Comparison of ENCODE assay signal across 12 cellular contexts in genomic region chr17:27349540-27350021, GRCh38. TPM values are rescaled to one million over a fixed set of nuclear protein-coding genes. Genes with fewer than 3 reads are reported as not detected.
DNase-seq lines count a peak whose midpoint lies in the region; ATAC-seq and TF ChIP-seq lines count a peak whose summit lies in the region.
"Had no signal": no experiment of that assay in that cellular context is flagged by ENCODE, and none has a peak within 500 bp of the region (broad histone marks: within the 10 kb centered on the region; RNA-seq: fewer than 3 reads in every experiment).

No MANE protein-coding gene starts in this region.

- H3K79me1 ChIP-seq in H9 (ENCODE audit: insufficient read depth, low read depth, low read length, poor library complexity, severe bottlenecking) = no peaks in the 10 kb centered on the region

- H3K4me3 Mint-ChIP-seq in H9 = peak overlapping the region in 1 of 2 experiments; percentile 29; a peak in 2 of 5 replicates
- H3K4me3 Mint-ChIP-seq: T-helper 2 cell treated with Interferon-gamma antibody and Interleukin-4, amounts not matched to agents 5 μg/mL and 100 μg/mL, for 36 hours had no signal

- H3K23me2 ChIP-seq in H9 (ENCODE audit: insufficient read length, low read depth, low read length, poor library complexity, severe bottlenecking) = peaks cover 12% of the 10 kb centered on the region

- H4K20me1 ChIP-seq in H9 (ENCODE audit: control insufficient read depth, insufficient read depth, insufficient read length) = no peaks in the 10 kb centered on the region

- H3K4ac ChIP-seq in H9 (ENCODE audit: low read depth, low read length) = no peak overlapping the region

- H3K36me3 ChIP-seq in brain microvascular endothelial cell (replicated peaks) (no peaks in the 10 kb centered on the region), left lung (no peaks in the 10 kb centered on the region)

- WGBS in H9 (ENCODE audit: extremely low coverage, insufficient read length, low lambda C conversion rate) = no CpG with 5 or more reads among the region's 34 CpGs

- TF ChIP-seq CTCF in H9 (conservative IDR thresholded peaks at IDR 0.05) (no peak), brain microvascular endothelial cell (IDR thresholded peaks at IDR 0.05; ENCODE audit: low read depth, low read length, missing control alignments) (no peak), left lung (IDR thresholded peaks at IDR 0.05) (no peak)

- H2BK5ac ChIP-seq in H9 (ENCODE audit: insufficient read length, low read length) = no peak overlapping the region

- H3K9me3 Mint-ChIP-seq in H9 = no peaks in the 10 kb centered on the region; a peak in 1 of 5 replicates
- H3K9me3 Mint-ChIP-seq: activated T-helper 2 cell treated with anti-CD3 and anti-CD28 coated beads, Interferon-gamma antibody, Interleukin-2, Interleukin-4, amounts not matched to agents 10 μg/mL and 5 μg/mL and 100 μg/mL, durations not matched to agents 14 hours and 24 hours and 36 hours; T-helper 2 cell treated with Interferon-gamma antibody and Interleukin-4, amounts not matched to agents 5 μg/mL and 100 μg/mL, for 36 hours had no signal

- no peak overlapping the region for H3K23ac ChIP-seq in H9 (ENCODE audit: insufficient read length, low read depth, low read length)

- no peak overlapping the region for H3K9ac ChIP-seq in H9 (ENCODE audit: extremely low read depth, insufficient read length, low read length)

- H2BK15ac ChIP-seq in H9 (ENCODE audit: low read depth, low read length) = no peak overlapping the region

- H2BK20ac ChIP-seq in H9 (ENCODE audit: low read depth, low read length, poor library complexity, severe bottlenecking) = no peak overlapping the region

- peak overlapping the region; percentile 45 for H3K4me3 ChIP-seq in brain microvascular endothelial cell (ENCODE audit: low read depth, low read length)
- peak overlapping the region; percentile 30 to 41 for H3K4me3 ChIP-seq in left lung

- DNase-seq in H9 (peak; percentile 76), brain microvascular endothelial cell (no peak), left lung (no peak), substantia nigra (lab: John Stamatoyannopoulos, UW) (peak in 1 of 49 donors; percentile 40), GM03348 (ENCODE audit: low spot score) (no peak), DMS 273 treated with DMSO at 0.1 percent for 48 hours (lab: John Stamatoyannopoulos, UW) (no peak), superior temporal gyrus (ENCODE audit: extremely low spot score) (no peak)
- DNase-seq: GDM1, NCI-H2081 treated with DMSO at 0.1 percent for 48 hours had no signal

- no peak overlapping the region for H2BK12ac ChIP-seq in H9 (ENCODE audit: insufficient read length, low read depth, low read length)

- H3K14ac ChIP-seq in H9 (ENCODE audit: insufficient read depth, low read length) = 0 out of 2 replicates have a peak overlapping the region, but pooled peaks have one; percentile 33

- H3K27me3 Mint-ChIP-seq in H9 (ENCODE audit: low read depth) = peaks cover 3% of the 10 kb centered on the region

- H4K5ac ChIP-seq in H9 (ENCODE audit: insufficient read length, low read depth, low read length) = no peak overlapping the region

- H4K8ac ChIP-seq in H9 (replicated peaks; ENCODE audit: insufficient read length, low read depth, low read length) = no peak overlapping the region

- H2BK120ac ChIP-seq in H9 (ENCODE audit: low read depth, low read length, poor library complexity, severe bottlenecking) = no peak overlapping the region

- no peak overlapping the region for H3T11ph ChIP-seq in H9 (ENCODE audit: low read length)

- no peak overlapping the region for H3K27ac ChIP-seq in H9 (ENCODE audit: insufficient read length, low read depth, low read length)
- no peak overlapping the region for H3K27ac ChIP-seq in brain microvascular endothelial cell
- peak overlapping the region; percentile 70 to 84 for H3K27ac ChIP-seq in left lung
- H3K27ac ChIP-seq in substantia nigra (ENCODE audit: low read depth, low read length, poor library complexity, severe bottlenecking) = peak overlapping the region; percentile 55

- H3K27me3 ChIP-seq in H9 (ENCODE audit: insufficient read depth, low read length) (no peaks in the 10 kb centered on the region), brain microvascular endothelial cell (replicated peaks) (no peaks in the 10 kb centered on the region), left lung (no peaks in the 10 kb centered on the region)

- no peak for ATAC-seq in left lung
- ATAC-seq in HG02981 (IDR thresholded peaks at IDR 0.05; ENCODE audit: unreplicated experiment) = no peak

- intact Hi-C loops in left lung (cut with DNase I) = loop anchor here in 1 of 2 donors (5.0 kb wide), 1 partner anchor 253 kb away; no protein-coding TSS in a partner anchor

- in situ Hi-C loops in brain microvascular endothelial cell (cut with HindIII; ENCODE audit: low pct_ligation_motif_present, low sequenced_read_pairs) = loop anchor here (25.0 kb wide), 1 partner anchor 112 kb away; no protein-coding TSS in a partner anchor

- no peak overlapping the region for H3K18ac ChIP-seq in H9 (ENCODE audit: insufficient read length, low read depth, low read length)

- peaks cover 17 to 34% of the 10 kb centered on the region in 2 experiments for H3K4me1 Mint-ChIP-seq in H9

- peaks cover 3% of the 10 kb centered on the region; the same call in 1 of the 2 replicates for H3K4me1 ChIP-seq in H9 (ENCODE audit: insufficient read depth, low read length)
- peaks cover 15 to 58% of the 10 kb centered on the region in 2 donors for H3K4me1 ChIP-seq in left lung

- H4K91ac ChIP-seq in H9 (ENCODE audit: insufficient read length, low read depth, low read length) = no peak overlapping the region

- no peak overlapping the region; a peak in 1 of 7 replicates for H3K27ac Mint-ChIP-seq in H9
- H3K27ac Mint-ChIP-seq: activated T-helper 2 cell treated with anti-CD3 and anti-CD28 coated beads, Interferon-gamma antibody, Interleukin-2, Interleukin-4, amounts not matched to agents 10 μg/mL and 5 μg/mL and 100 μg/mL, durations not matched to agents 14 hours and 24 hours and 36 hours; T-helper 2 cell treated with Interferon-gamma antibody and Interleukin-4, amounts not matched to agents 5 μg/mL and 100 μg/mL, for 36 hours had no signal

- H2AFZ ChIP-seq in H9 (ENCODE audit: low read length) = no peak overlapping the region

- no peak overlapping the region for H2AK5ac ChIP-seq in H9 (ENCODE audit: insufficient read length, low read length)

- H3K4me2 ChIP-seq in H9 (ENCODE audit: insufficient read depth, insufficient read length, low read length) = no peak overlapping the region

- H3K56ac ChIP-seq in H9 (ENCODE audit: insufficient read length, low read depth, low read length) = no peak overlapping the region

- H3K79me2 ChIP-seq in H9 (ENCODE audit: insufficient read depth, low read length) = no peaks in the 10 kb centered on the region

- H3K36me3 Mint-ChIP-seq in H9 (ENCODE audit: insufficient read depth in 1 of 3, low read depth in 3 of 3) = peaks cover 1 to 13% (median 2%) of the 10 kb centered on the region in 3 experiments; a peak in 3 of 7 replicates

- H3K9me3 ChIP-seq in H9 (ENCODE audit: control insufficient read depth, low read depth, low read length) = no peaks in the 10 kb centered on the region
- H3K9me3 ChIP-seq in left lung = no peaks in the 10 kb centered on the region

RNA-seq across cellular contexts. Expression of gene WSB1, which starts 55.7 kb away (rescaled TPM):
- total RNA-seq in H9 (2021) (173 and 187 TPM in 2 replicates), left lung (100 to 1,000 TPM; 264 to 294 TPM)

Comparison
In these comparisons a context has a peak if more than half of its experiments do, and no peak if none do; other contexts are left out.
1. H3K27ac ChIP-seq: peak in left lung (2 of 2) and substantia nigra (single experiment); none in H9 (single experiment) and brain microvascular endothelial cell (single experiment).